In genomic region chr12:81257952-81258551, GRCh38 we compare ENCODE assay signal across 8 cellular contexts.
A peak's percentile ranks its signal among the peaks of the same experiment; 100 is the strongest.
DNase-seq lines count a peak whose midpoint lies in the region; ATAC-seq and TF ChIP-seq lines count a peak whose summit lies in the region.

No MANE protein-coding gene starts in this region.

- peak overlapping the region; percentile 81 for H3K4me2 ChIP-seq in OCI-LY3 (ENCODE audit: low read length)

- TF ChIP-seq EP300 in sigmoid colon (IDR thresholded peaks at IDR 0.05): no peak

- DNase-seq in Caki2 (ENCODE audit: low read depth) (peak; percentile 61), KG1 (lab: John Stamatoyannopoulos, UW) (peak; percentile 1), epithelial cell of proximal tubule (ENCODE audit: low read depth) (no peak), sigmoid colon (no peak), gastrocnemius medialis (no peak)
- no peak for DNase-seq in stimulated activated CD8-positive, alpha-beta memory T cell treated with anti-CD3 and anti-CD28 coated beads, Interleukin-4, amount 100 ng/mL, for 48 hours

- ATAC-seq in HG03520 (IDR thresholded peaks at IDR 0.05; ENCODE audit: unreplicated experiment) (no peak), gastrocnemius medialis (no peak)

- intact Hi-C loops in sigmoid colon (cut with DNase I) (loop anchor here (10.0 kb wide), 2 partner anchors 423 to 843 kb away; no protein-coding TSS in a partner anchor), gastrocnemius medialis (cut with DNase I; ENCODE audit: low total_unique reads) (no loop called here)

- H3K27ac ChIP-seq in OCI-LY3 (ENCODE audit: low read length): no peak overlapping the region
- no peak overlapping the region for H3K27ac ChIP-seq in sigmoid colon
- H3K27ac ChIP-seq in gastrocnemius medialis: no peak overlapping the region

- 48 to 54% methylated on average over 4 of the region's 4 CpGs for WGBS in sigmoid colon, 2 donors

- in situ Hi-C loops in Caki2 (cut with HindIII; ENCODE audit: low pct_unique_long_range_greater_than_20kb, low sequenced_read_pairs) (no loop called here), gastrocnemius medialis (cut with MboI; ENCODE audit: low sequenced_read_pairs in 4 of 4) (loop anchor here in 1 of 4 donors (25.0 kb wide), 1 partner anchor 846 kb away; no protein-coding TSS in a partner anchor)

- no peaks in the 10 kb centered on the region; the same call in 1 of the 2 replicates for H3K4me1 ChIP-seq in OCI-LY3 (ENCODE audit: low read length)
- H3K4me1 ChIP-seq in sigmoid colon: no peaks in the 10 kb centered on the region
- no peaks in the 10 kb centered on the region for H3K4me1 ChIP-seq in gastrocnemius medialis

- no peaks in the 10 kb centered on the region for H3K79me2 ChIP-seq in OCI-LY3 (ENCODE audit: low read length)

- H3K36me3 ChIP-seq in OCI-LY3 (replicated peaks; ENCODE audit: low read depth, low read length): no peaks in the 10 kb centered on the region
- H3K36me3 ChIP-seq in sigmoid colon: no peaks in the 10 kb centered on the region
- H3K36me3 ChIP-seq in gastrocnemius medialis: peaks cover 0 to 4% of the 10 kb centered on the region in 2 donors

- H3K9ac ChIP-seq in OCI-LY3 (ENCODE audit: low read length): peak overlapping the region; percentile 46

- peak; percentile 86 for TF ChIP-seq CTCF in OCI-LY3 (IDR thresholded peaks at IDR 0.05; ENCODE audit: low read depth, low read length)
- peak; percentile 70 for TF ChIP-seq CTCF in epithelial cell of proximal tubule (conservative IDR thresholded peaks at IDR 0.05; ENCODE audit: low read depth, low read length)
- TF ChIP-seq CTCF in sigmoid colon (IDR thresholded peaks at IDR 0.05): peak; percentile 16 to 48 (median 26)
- peak in 2 of 5 experiments; percentile 9 to 21 for TF ChIP-seq CTCF in gastrocnemius medialis (IDR thresholded peaks at IDR 0.05 in 4 of 5, conservative IDR thresholded peaks at IDR 0.05 in 1 of 5)

- H3K27me3 ChIP-seq in OCI-LY3 (ENCODE audit: low read depth, low read length) (no peaks in the 10 kb centered on the region), sigmoid colon (no peaks in the 10 kb centered on the region), gastrocnemius medialis (no peaks in the 10 kb centered on the region)

- H4K20me1 ChIP-seq in OCI-LY3 (ENCODE audit: insufficient read depth, low read length): no peaks in the 10 kb centered on the region

- no peaks in the 10 kb centered on the region for H3K9me3 ChIP-seq in OCI-LY3 (ENCODE audit: insufficient read depth, low read length)
- no peaks in the 10 kb centered on the region for H3K9me3 ChIP-seq in sigmoid colon
- H3K9me3 ChIP-seq in gastrocnemius medialis: no peaks in the 10 kb centered on the region

- no peak for TF ChIP-seq POLR2A in sigmoid colon (IDR thresholded peaks at IDR 0.05)
- TF ChIP-seq POLR2A in gastrocnemius medialis (IDR thresholded peaks at IDR 0.05): no peak

- peak overlapping the region; percentile 77 for H2AFZ ChIP-seq in OCI-LY3 (ENCODE audit: low read depth, low read length)

- H3K4me3 ChIP-seq in OCI-LY3 (ENCODE audit: low read length) (peak overlapping the region; percentile 68), epithelial cell of proximal tubule (ENCODE audit: low read depth, low read length) (no peak overlapping the region), sigmoid colon (peak overlapping the region in 1 of 4 donors; percentile 2), gastrocnemius medialis (no peak overlapping the region)

Comparison
In these comparisons a context has a peak if more than half of its experiments do, and no peak if none do; other contexts are left out.
1. DNase-seq: peak in Caki2 (single experiment) and KG1 (single experiment); none in epithelial cell of proximal tubule (single experiment), sigmoid colon (single experiment), gastrocnemius medialis (0 of 2) and stimulated activated CD8-positive, alpha-beta memory T cell treated with anti-CD3 and anti-CD28 coated beads, Interleukin-4, amount 100 ng/mL, for 48 hours (single experiment).